Comparison of ENCODE assay signal across 1 cellular context in genomic region chr20:44208770-44209169, GRCh38.
TF ChIP-seq lines count a peak whose summit lies in the region.

No MANE protein-coding gene starts in this region.

TF ChIP-seq in HepG2, 621 proteins besides CTCF, POLR2A, EP300 and RAD21 (continued from another document and continues in another):
- TF ChIP-seq, protein P1, sequence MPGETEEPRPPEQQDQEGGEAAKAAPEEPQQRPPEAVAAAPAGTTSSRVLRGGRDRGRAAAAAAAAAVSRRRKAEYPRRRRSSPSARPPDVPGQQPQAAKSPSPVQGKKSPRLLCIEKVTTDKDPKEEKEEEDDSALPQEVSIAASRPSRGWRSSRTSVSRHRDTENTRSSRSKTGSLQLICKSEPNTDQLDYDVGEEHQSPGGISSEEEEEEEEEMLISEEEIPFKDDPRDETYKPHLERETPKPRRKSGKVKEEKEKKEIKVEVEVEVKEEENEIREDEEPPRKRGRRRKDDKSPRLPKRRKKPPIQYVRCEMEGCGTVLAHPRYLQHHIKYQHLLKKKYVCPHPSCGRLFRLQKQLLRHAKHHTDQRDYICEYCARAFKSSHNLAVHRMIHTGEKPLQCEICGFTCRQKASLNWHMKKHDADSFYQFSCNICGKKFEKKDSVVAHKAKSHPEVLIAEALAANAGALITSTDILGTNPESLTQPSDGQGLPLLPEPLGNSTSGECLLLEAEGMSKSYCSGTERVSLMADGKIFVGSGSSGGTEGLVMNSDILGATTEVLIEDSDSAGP (CRISPR knock-in tag; IDR thresholded peaks at IDR 0.05; ENCODE audit: borderline replicate concordance) = no peak
- TF ChIP-seq TOPORS (CRISPR knock-in tag; IDR thresholded peaks at IDR 0.05) (no peak), MLXIP (CRISPR knock-in tag; IDR thresholded peaks at IDR 0.05; ENCODE audit: borderline replicate concordance) (no peak), REST (IDR thresholded peaks at IDR 0.05; ENCODE audit: borderline replicate concordance in 1 of 2, low read depth in 1 of 2, low read length in 2 of 2) (no peak), ISX (CRISPR knock-in tag; conservative IDR thresholded peaks at IDR 0.05) (no peak), PHF8 (CRISPR knock-in tag; IDR thresholded peaks at IDR 0.05) (no peak), NR2F6 (IDR thresholded peaks at IDR 0.05) (no peak), NR2F6 (CRISPR knock-in tag; IDR thresholded peaks at IDR 0.05) (0 out of 2 replicates have a peak, but pooled peaks have one; percentile 36), EED (CRISPR knock-in tag; IDR thresholded peaks at IDR 0.05) (no peak), ZMYM3 (CRISPR knock-in tag; IDR thresholded peaks at IDR 0.05) (no peak), ZFP90 (CRISPR knock-in tag; IDR thresholded peaks at IDR 0.05; ENCODE audit: borderline replicate concordance) (no peak), ESRRA (CRISPR knock-in tag; IDR thresholded peaks at IDR 0.05; ENCODE audit: low read depth) (0 out of 2 replicates have a peak, but pooled peaks have one; percentile 4), ZNF20 (CRISPR knock-in tag; IDR thresholded peaks at IDR 0.05) (no peak), ZNF33B (CRISPR knock-in tag; IDR thresholded peaks at IDR 0.05) (no peak), ETS1 (CRISPR knock-in tag; IDR thresholded peaks at IDR 0.05) (no peak), HNRNPK (IDR thresholded peaks at IDR 0.05; ENCODE audit: low read depth, low read length, poor library complexity, severe bottlenecking) (no peak), ARID3A (IDR thresholded peaks at IDR 0.05; ENCODE audit: low read depth, low read length) (peak; percentile 66), ZNF713 (CRISPR knock-in tag; IDR thresholded peaks at IDR 0.05) (no peak), JUN (CRISPR knock-in tag; IDR thresholded peaks at IDR 0.05) (no peak), ZNF652 (CRISPR knock-in tag; IDR thresholded peaks at IDR 0.05; ENCODE audit: borderline replicate concordance, low read depth) (no peak), ZNF564 (CRISPR knock-in tag; IDR thresholded peaks at IDR 0.05) (no peak), MAX (IDR thresholded peaks at IDR 0.05) (peak; percentile 72), FOXP1 (IDR thresholded peaks at IDR 0.05) (no peak), FOXP1 (CRISPR knock-in tag; IDR thresholded peaks at IDR 0.05) (peak; percentile 60; the same call in 1 of the 2 replicates), SIX4 (CRISPR knock-in tag; IDR thresholded peaks at IDR 0.05) (0 out of 2 replicates have a peak, but pooled peaks have one; percentile 7), ZNF576 (CRISPR knock-in tag; IDR thresholded peaks at IDR 0.05) (no peak), ZNF83 (CRISPR knock-in tag; IDR thresholded peaks at IDR 0.05; ENCODE audit: borderline replicate concordance) (no peak), ZNF224 (CRISPR knock-in tag; IDR thresholded peaks at IDR 0.05) (no peak), MIXL1 (CRISPR knock-in tag; IDR thresholded peaks at IDR 0.05) (peak; percentile 70; the same call in 1 of the 2 replicates), ZNF547 (CRISPR knock-in tag; IDR thresholded peaks at IDR 0.05) (no peak), MXD4 (CRISPR knock-in tag; IDR thresholded peaks at IDR 0.05) (peak; percentile 41; the same call in 1 of the 2 replicates), ZSCAN31 (CRISPR knock-in tag; IDR thresholded peaks at IDR 0.05; ENCODE audit: low read depth) (no peak), PITX1 (CRISPR knock-in tag; IDR thresholded peaks at IDR 0.05) (peak; percentile 11; the same call in 1 of the 2 replicates), SIN3B (IDR thresholded peaks at IDR 0.05; ENCODE audit: low read length) (no peak), ZMYM4 (CRISPR knock-in tag; IDR thresholded peaks at IDR 0.05) (no peak), ZZZ3 (CRISPR knock-in tag; IDR thresholded peaks at IDR 0.05; ENCODE audit: borderline replicate concordance) (no peak), SKI (IDR thresholded peaks at IDR 0.05; ENCODE audit: partially characterized antibody) (no peak), ZNF180 (CRISPR knock-in tag; IDR thresholded peaks at IDR 0.05; ENCODE audit: borderline replicate concordance, low read depth) (no peak)
- TF ChIP-seq, protein P2, sequence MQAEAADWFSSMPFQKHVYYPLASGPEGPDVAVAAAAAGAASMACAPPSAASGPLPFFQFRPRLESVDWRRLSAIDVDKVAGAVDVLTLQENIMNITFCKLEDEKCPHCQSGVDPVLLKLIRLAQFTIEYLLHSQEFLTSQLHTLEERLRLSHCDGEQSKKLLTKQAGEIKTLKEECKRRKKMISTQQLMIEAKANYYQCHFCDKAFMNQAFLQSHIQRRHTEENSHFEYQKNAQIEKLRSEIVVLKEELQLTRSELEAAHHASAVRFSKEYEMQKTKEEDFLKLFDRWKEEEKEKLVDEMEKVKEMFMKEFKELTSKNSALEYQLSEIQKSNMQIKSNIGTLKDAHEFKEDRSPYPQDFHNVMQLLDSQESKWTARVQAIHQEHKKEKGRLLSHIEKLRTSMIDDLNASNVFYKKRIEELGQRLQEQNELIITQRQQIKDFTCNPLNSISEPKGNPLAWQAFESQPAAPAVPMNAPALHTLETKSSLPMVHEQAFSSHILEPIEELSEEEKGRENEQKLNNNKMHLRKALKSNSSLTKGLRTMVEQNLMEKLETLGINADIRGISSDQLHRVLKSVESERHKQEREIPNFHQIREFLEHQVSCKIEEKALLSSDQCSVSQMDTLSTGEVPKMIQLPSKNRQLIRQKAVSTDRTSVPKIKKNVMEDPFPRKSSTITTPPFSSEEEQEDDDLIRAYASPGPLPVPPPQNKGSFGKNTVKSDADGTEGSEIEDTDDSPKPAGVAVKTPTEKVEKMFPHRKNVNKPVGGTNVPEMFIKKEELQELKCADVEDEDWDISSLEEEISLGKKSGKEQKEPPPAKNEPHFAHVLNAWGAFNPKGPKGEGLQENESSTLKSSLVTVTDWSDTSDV (CRISPR knock-in tag; IDR thresholded peaks at IDR 0.05) = no peak
- TF ChIP-seq, protein P3, sequence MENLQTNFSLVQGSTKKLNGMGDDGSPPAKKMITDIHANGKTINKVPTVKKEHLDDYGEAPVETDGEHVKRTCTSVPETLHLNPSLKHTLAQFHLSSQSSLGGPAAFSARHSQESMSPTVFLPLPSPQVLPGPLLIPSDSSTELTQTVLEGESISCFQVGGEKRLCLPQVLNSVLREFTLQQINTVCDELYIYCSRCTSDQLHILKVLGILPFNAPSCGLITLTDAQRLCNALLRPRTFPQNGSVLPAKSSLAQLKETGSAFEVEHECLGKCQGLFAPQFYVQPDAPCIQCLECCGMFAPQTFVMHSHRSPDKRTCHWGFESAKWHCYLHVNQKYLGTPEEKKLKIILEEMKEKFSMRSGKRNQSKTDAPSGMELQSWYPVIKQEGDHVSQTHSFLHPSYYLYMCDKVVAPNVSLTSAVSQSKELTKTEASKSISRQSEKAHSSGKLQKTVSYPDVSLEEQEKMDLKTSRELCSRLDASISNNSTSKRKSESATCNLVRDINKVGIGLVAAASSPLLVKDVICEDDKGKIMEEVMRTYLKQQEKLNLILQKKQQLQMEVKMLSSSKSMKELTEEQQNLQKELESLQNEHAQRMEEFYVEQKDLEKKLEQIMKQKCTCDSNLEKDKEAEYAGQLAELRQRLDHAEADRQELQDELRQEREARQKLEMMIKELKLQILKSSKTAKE (CRISPR knock-in tag; IDR thresholded peaks at IDR 0.05; ENCODE audit: borderline replicate concordance) = no peak
- TF ChIP-seq, protein P4, sequence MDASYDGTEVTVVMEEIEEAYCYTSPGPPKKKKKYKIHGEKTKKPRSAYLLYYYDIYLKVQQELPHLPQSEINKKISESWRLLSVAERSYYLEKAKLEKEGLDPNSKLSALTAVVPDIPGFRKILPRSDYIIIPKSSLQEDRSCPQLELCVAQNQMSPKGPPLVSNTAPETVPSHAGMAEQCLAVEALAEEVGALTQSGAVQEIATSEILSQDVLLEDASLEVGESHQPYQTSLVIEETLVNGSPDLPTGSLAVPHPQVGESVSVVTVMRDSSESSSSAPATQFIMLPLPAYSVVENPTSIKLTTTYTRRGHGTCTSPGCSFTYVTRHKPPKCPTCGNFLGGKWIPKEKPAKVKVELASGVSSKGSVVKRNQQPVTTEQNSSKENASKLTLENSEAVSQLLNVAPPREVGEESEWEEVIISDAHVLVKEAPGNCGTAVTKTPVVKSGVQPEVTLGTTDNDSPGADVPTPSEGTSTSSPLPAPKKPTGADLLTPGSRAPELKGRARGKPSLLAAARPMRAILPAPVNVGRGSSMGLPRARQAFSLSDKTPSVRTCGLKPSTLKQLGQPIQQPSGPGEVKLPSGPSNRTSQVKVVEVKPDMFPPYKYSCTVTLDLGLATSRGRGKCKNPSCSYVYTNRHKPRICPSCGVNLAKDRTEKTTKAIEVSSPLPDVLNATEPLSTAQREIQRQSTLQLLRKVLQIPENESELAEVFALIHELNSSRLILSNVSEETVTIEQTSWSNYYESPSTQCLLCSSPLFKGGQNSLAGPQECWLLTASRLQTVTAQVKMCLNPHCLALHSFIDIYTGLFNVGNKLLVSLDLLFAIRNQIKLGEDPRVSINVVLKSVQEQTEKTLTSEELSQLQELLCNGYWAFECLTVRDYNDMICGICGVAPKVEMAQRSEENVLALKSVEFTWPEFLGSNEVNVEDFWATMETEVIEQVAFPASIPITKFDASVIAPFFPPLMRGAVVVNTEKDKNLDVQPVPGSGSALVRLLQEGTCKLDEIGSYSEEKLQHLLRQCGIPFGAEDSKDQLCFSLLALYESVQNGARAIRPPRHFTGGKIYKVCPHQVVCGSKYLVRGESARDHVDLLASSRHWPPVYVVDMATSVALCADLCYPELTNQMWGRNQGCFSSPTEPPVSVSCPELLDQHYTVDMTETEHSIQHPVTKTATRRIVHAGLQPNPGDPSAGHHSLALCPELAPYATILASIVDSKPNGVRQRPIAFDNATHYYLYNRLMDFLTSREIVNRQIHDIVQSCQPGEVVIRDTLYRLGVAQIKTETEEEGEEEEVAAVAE (CRISPR knock-in tag; IDR thresholded peaks at IDR 0.05; ENCODE audit: borderline replicate concordance) = no peak
